In the genomic region with DNA sequence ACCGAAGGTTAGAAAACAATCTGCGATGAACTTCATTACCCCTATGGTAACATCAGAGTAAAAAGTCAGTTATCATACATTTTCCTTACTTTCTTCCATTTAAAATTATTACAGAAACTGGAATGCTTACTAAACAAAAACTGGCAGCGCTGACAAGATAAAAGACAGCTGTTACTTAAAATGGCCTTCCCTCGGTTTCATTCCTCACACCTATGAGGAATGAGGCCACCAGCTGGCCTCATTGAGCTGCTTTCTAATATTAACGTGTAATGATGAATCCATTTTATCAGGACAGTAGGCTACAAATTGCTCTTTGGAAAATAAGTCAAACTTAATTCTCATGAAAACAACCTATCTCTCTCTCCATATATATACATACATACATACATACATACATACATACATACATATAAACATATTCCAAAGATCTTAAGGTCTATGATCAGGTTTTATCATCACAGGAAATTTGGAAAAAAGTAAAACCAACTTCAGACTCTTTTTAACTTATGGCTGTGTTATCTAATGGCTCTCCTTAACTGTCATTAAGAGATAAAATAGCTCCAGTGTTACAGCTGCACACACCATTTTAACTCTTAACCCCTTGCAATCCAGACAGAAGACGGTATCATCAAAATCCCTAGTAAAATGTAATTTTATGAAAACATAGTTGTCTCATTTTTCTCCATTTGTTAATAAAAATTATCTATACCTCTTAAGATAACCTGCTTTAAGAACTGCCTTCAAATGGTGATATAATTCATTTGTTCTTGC, we compare ENCODE assay signal across 9 cellular contexts. TPM values are rescaled to one million over a fixed set of nuclear protein-coding genes. Genes with fewer than 3 reads are reported as not detected.
A peak's percentile ranks its signal among the peaks of the same experiment; 100 is the strongest.
DNase-seq lines count a peak whose midpoint lies in the region; ATAC-seq and TF ChIP-seq lines count a peak whose summit lies in the region.
"Had no signal": no experiment of that assay in that cellular context is flagged by ENCODE, and none has a peak within 500 bp of the region (broad histone marks: within the 10 kb centered on the region; RNA-seq: fewer than 3 reads in every experiment).

No MANE protein-coding gene starts in this region.

- POLR2A ChIA-PET in HEK293T (lab: Yijun Ruan, JAX) = interaction anchor here (1.2 kb wide), 1 partner anchor 20 kb away, joined by 6 read pairs; no protein-coding TSS in a partner anchor

- peaks cover 80% of the 10 kb centered on the region for H3K36me3 Mint-ChIP-seq in activated naive CD4-positive, alpha-beta T cell treated with anti-CD3 and anti-CD28 coated beads for 36 hours (ENCODE audit: low read depth)
- H3K36me3 Mint-ChIP-seq in activated naive CD4-positive, alpha-beta T cell treated with anti-CD3 and anti-CD28 coated beads, Interleukin-2, amount 50 U/mL, for 72 hours = peaks cover 52 to 86% of the 10 kb centered on the region in 2 donors

- DNase-seq in activated naive CD4-positive, alpha-beta T cell treated with anti-CD3 and anti-CD28 coated beads for 36 hours = no peak
- DNase-seq in activated naive CD4-positive, alpha-beta T cell treated with anti-CD3 and anti-CD28 coated beads, Interleukin-2, amount 50 U/mL, for 16 hours = no peak
- no peak for DNase-seq in activated naive CD4-positive, alpha-beta T cell treated with anti-CD3 and anti-CD28 coated beads, Interleukin-2, amount 50 U/mL, for 72 hours (ENCODE audit: low spot score in 2 of 2)
- DNase-seq in left ventricle myocardium superior (no peak), HEK293T (ENCODE audit: extremely low spot score) (no peak)
- DNase-seq in stimulated activated naive CD8-positive, alpha-beta T cell treated with anti-CD3 and anti-CD28 coated beads, Interleukin-15, amount 100 ng/mL, for 72 hours = no peak
- DNase-seq in stimulated activated naive CD4-positive, alpha-beta T cell treated with Interleukin-2 at 50 U/mL for 16 hours (lab: John Stamatoyannopoulos, UW) = no peak
- DNase-seq: SW 1271 had no signal

- H3K27ac Mint-ChIP-seq in activated naive CD4-positive, alpha-beta T cell treated with anti-CD3 and anti-CD28 coated beads for 36 hours = peak overlapping the region; percentile 79
- peak overlapping the region; percentile 80 to 98 for H3K27ac Mint-ChIP-seq in activated naive CD4-positive, alpha-beta T cell treated with anti-CD3 and anti-CD28 coated beads, Interleukin-2, amount 50 U/mL, for 72 hours
- H3K27ac Mint-ChIP-seq in stimulated activated naive CD8-positive, alpha-beta T cell treated with anti-CD3 and anti-CD28 coated beads, Interleukin-15, amount 100 ng/mL, for 72 hours = peak overlapping the region; percentile 22 to 82

- H3K9me3 Mint-ChIP-seq in activated naive CD4-positive, alpha-beta T cell treated with anti-CD3 and anti-CD28 coated beads for 36 hours = no peaks in the 10 kb centered on the region
- no peaks in the 10 kb centered on the region for H3K9me3 Mint-ChIP-seq in activated naive CD4-positive, alpha-beta T cell treated with anti-CD3 and anti-CD28 coated beads, Interleukin-2, amount 50 U/mL, for 72 hours
- no peaks in the 10 kb centered on the region for H3K9me3 Mint-ChIP-seq in stimulated activated naive CD8-positive, alpha-beta T cell treated with anti-CD3 and anti-CD28 coated beads, Interleukin-15, amount 100 ng/mL, for 72 hours

- peak overlapping the region; percentile 68 for H3K4me3 Mint-ChIP-seq in activated naive CD4-positive, alpha-beta T cell treated with anti-CD3 and anti-CD28 coated beads for 36 hours
- peak overlapping the region; percentile 87 to 96 for H3K4me3 Mint-ChIP-seq in stimulated activated naive CD8-positive, alpha-beta T cell treated with anti-CD3 and anti-CD28 coated beads, Interleukin-15, amount 100 ng/mL, for 72 hours

- CTCF ChIA-PET in activated naive CD4-positive, alpha-beta T cell treated with anti-CD3 and anti-CD28 coated beads for 36 hours (lab: Charles Lee) = interaction anchor here (0.7 to 1.2 kb wide), 3 partner anchors 9 to 66 kb away, joined by 3 to 10 read pairs (median 3); no protein-coding TSS in a partner anchor
- CTCF ChIA-PET in HEK293T (lab: Yijun Ruan, JAX) = no interaction called here

- no peak for ATAC-seq in activated naive CD4-positive, alpha-beta T cell treated with anti-CD3 and anti-CD28 coated beads, Interleukin-2, amount 50 U/mL, for 72 hours
- ATAC-seq in left ventricle myocardium superior (peak; percentile 26), GM19452 (IDR thresholded peaks at IDR 0.05; ENCODE audit: unreplicated experiment) (no peak)
- no peak for ATAC-seq in stimulated activated naive CD8-positive, alpha-beta T cell treated with anti-CD3 and anti-CD28 coated beads, Interleukin-15, amount 100 ng/mL, for 72 hours

- peaks cover 66% of the 10 kb centered on the region for H3K4me1 Mint-ChIP-seq in activated naive CD4-positive, alpha-beta T cell treated with anti-CD3 and anti-CD28 coated beads for 36 hours (ENCODE audit: low read depth)
- H3K4me1 Mint-ChIP-seq in stimulated activated naive CD8-positive, alpha-beta T cell treated with anti-CD3 and anti-CD28 coated beads, Interleukin-15, amount 100 ng/mL, for 72 hours = peaks cover 68% of the 10 kb centered on the region

- intact Hi-C loops in activated naive CD4-positive, alpha-beta T cell treated with anti-CD3 and anti-CD28 coated beads for 36 hours (cut with micrococcal nuclease) = no loop called here
- intact Hi-C loops in left ventricle myocardium superior (cut with micrococcal nuclease) = no loop called here

- no peaks in the 10 kb centered on the region for H3K27me3 Mint-ChIP-seq in activated naive CD4-positive, alpha-beta T cell treated with anti-CD3 and anti-CD28 coated beads for 36 hours (ENCODE audit: low read depth)
- no peaks in the 10 kb centered on the region for H3K27me3 Mint-ChIP-seq in stimulated activated naive CD8-positive, alpha-beta T cell treated with anti-CD3 and anti-CD28 coated beads, Interleukin-15, amount 100 ng/mL, for 72 hours

TF ChIP-seq in HEK293T, 16 proteins besides CTCF, POLR2A, EP300 and RAD21:
- TF ChIP-seq ARNT (IDR thresholded peaks at IDR 0.05) = no peak
- no peak for TF ChIP-seq BHLHE40 (IDR thresholded peaks at IDR 0.05; ENCODE audit: borderline replicate concordance)
- TF ChIP-seq LEF1 (IDR thresholded peaks at IDR 0.05; ENCODE audit: borderline replicate concordance) = no peak
- no peak for TF ChIP-seq SP1 (IDR thresholded peaks at IDR 0.05)
- no peak for TF ChIP-seq L3MBTL2 (conservative IDR thresholded peaks at IDR 0.05)
- no peak for TF ChIP-seq CTBP1 (IDR thresholded peaks at IDR 0.05; ENCODE audit: borderline replicate concordance)
- no peak for TF ChIP-seq HDGF (IDR thresholded peaks at IDR 0.05; ENCODE audit: borderline replicate concordance)
- TF ChIP-seq NFRKB (IDR thresholded peaks at IDR 0.05) = no peak
- no peak for TF ChIP-seq PKNOX1 (IDR thresholded peaks at IDR 0.05)
- no peak for TF ChIP-seq SUZ12 (IDR thresholded peaks at IDR 0.05)
TF ChIP-seq in HEK293T: peak in this region for 0.

RNA-seq across cellular contexts. Expression of gene CCNL1, which starts 5.2 kb away (rescaled TPM):
- total RNA-seq in activated naive CD4-positive, alpha-beta T cell treated with anti-CD3 and anti-CD28 coated beads for 36 hours = 100 to 1,000 TPM; 206 to 214 TPM
- total RNA-seq in activated naive CD4-positive, alpha-beta T cell treated with anti-CD3 and anti-CD28 coated beads, Interleukin-2, amount 50 U/mL, for 72 hours = 100 to 1,000 TPM; 260 to 288 TPM
- 30.7 TPM for total RNA-seq in left ventricle myocardium superior
